26 cellular contexts compared by ENCODE assay signal in genomic region chr2:219782999-219783398, GRCh38.
"Had no signal": no experiment of that assay in that cellular context is flagged by ENCODE, and none has a peak within 500 bp of the region (broad histone marks: within the 10 kb centered on the region; RNA-seq: fewer than 3 reads in every experiment).

No MANE protein-coding gene starts in this region.

- H3K36me3 Mint-ChIP-seq: activated CD8-positive, alpha-beta memory T cell treated with anti-CD3 and anti-CD28 coated beads, Interleukin-2, amount 10 ng/mL, durations not matched to agents 7 days and 5 days; activated naive CD4-positive, alpha-beta T cell treated with anti-CD3 and anti-CD28 coated beads, Interleukin-2, amount 50 U/mL, for 24 hours; WTC11 had no signal

- H3K4me1 Mint-ChIP-seq: activated CD8-positive, alpha-beta memory T cell treated with anti-CD3 and anti-CD28 coated beads, Interleukin-2, amount 10 ng/mL, durations not matched to agents 7 days and 5 days; activated naive CD4-positive, alpha-beta T cell treated with anti-CD3 and anti-CD28 coated beads, Interleukin-2, amount 50 U/mL, for 24 hours; WTC11 had no signal

- H3K27me3 ChIP-seq: brain microvascular endothelial cell, SJSA1 had no signal

- H3K27ac Mint-ChIP-seq: activated CD8-positive, alpha-beta memory T cell treated with anti-CD3 and anti-CD28 coated beads, Interleukin-2, amount 10 ng/mL, durations not matched to agents 7 days and 5 days; activated naive CD4-positive, alpha-beta T cell treated with anti-CD3 and anti-CD28 coated beads, Interleukin-2, amount 50 U/mL, for 24 hours; activated T-cell treated with anti-CD3 and anti-CD28 coated beads, Interleukin-2, amount 50 U/mL, for 24 hours; activated T-helper 1 cell treated with anti-CD3 and anti-CD28 coated beads, Interleukin-12 subunit alpha, Interleukin-12 subunit beta, Interleukin-2, Interleukin-4 antibody, amounts not matched to agents 30 ng/mL and 10 ng/mL and 1 ng/mL, durations not matched to agents 14 hours and 24 hours and 36 hours; T-helper 1 cell treated with Interleukin-12 subunit alpha and Interleukin-12 subunit beta and Interleukin-4 antibody, amounts not matched to agents 30 μg/mL and 1 μg/mL, for 36 hours; WTC11 had no signal

- H3K4me3 Mint-ChIP-seq: activated CD8-positive, alpha-beta memory T cell treated with anti-CD3 and anti-CD28 coated beads, Interleukin-2, amount 10 ng/mL, durations not matched to agents 7 days and 5 days; activated naive CD4-positive, alpha-beta T cell treated with anti-CD3 and anti-CD28 coated beads, Interleukin-2, amount 50 U/mL, for 24 hours; activated T-cell treated with anti-CD3 and anti-CD28 coated beads, Interleukin-2, amount 50 U/mL, for 24 hours; activated T-helper 1 cell treated with anti-CD3 and anti-CD28 coated beads, Interleukin-12 subunit alpha, Interleukin-12 subunit beta, Interleukin-2, Interleukin-4 antibody, amounts not matched to agents 30 ng/mL and 10 ng/mL and 1 ng/mL, durations not matched to agents 14 hours and 24 hours and 36 hours; T-helper 1 cell treated with Interleukin-12 subunit alpha and Interleukin-12 subunit beta and Interleukin-4 antibody, amounts not matched to agents 30 μg/mL and 1 μg/mL, for 36 hours; WTC11 had no signal

- H3K9me3 ChIP-seq: SJSA1 had no signal

- H3K4me3 ChIP-seq: SJSA1 had no signal

- H3K36me3 ChIP-seq: brain microvascular endothelial cell, SJSA1 had no signal

- DNase-seq: activated CD4-positive, alpha-beta T cell treated with anti-CD3 and anti-CD28 coated beads for 48 hours; activated CD4-positive, alpha-beta T cell treated with anti-CD3 and anti-CD28 coated beads, Interleukin-2, amount 50 U/mL, for 4 hours; activated CD4-positive, CD25-positive, alpha-beta regulatory T cell treated with anti-CD3 and anti-CD28 coated beads, Interleukin-2, amount 50 U/mL, for 72 hours; activated CD8-positive, alpha-beta memory T cell treated with anti-CD3 and anti-CD28 coated beads, Interleukin-2, amount 10 ng/mL, durations not matched to agents 7 days and 5 days; activated effector memory CD4-positive, alpha-beta T cell treated with Interleukin-2 at 50 U/mL for 16 hours; activated naive CD4-positive, alpha-beta T cell; activated T-cell treated with anti-CD3 and anti-CD28 coated beads, Interleukin-2, amount 50 U/mL, for 24 hours; aorta; brain microvascular endothelial cell; cerebellar nuclear complex; Karpas-422; MM.1S; NCI-H1105; NCI-H1436; NCI-H1930; NCI-H2107; NCI-H226; NCI-H774; PC-3; SHP77; SW 1271 had no signal

- H3K4me1 ChIP-seq: SJSA1 had no signal

- H3K9me3 Mint-ChIP-seq: activated naive CD4-positive, alpha-beta T cell treated with anti-CD3 and anti-CD28 coated beads, Interleukin-2, amount 50 U/mL, for 24 hours; activated T-cell treated with anti-CD3 and anti-CD28 coated beads, Interleukin-2, amount 50 U/mL, for 24 hours; activated T-helper 1 cell treated with anti-CD3 and anti-CD28 coated beads, Interleukin-12 subunit alpha, Interleukin-12 subunit beta, Interleukin-2, Interleukin-4 antibody, amounts not matched to agents 30 ng/mL and 10 ng/mL and 1 ng/mL, durations not matched to agents 14 hours and 24 hours and 36 hours; T-helper 1 cell treated with Interleukin-12 subunit alpha and Interleukin-12 subunit beta and Interleukin-4 antibody, amounts not matched to agents 30 μg/mL and 1 μg/mL, for 36 hours; WTC11 had no signal

- H3K27ac ChIP-seq: brain microvascular endothelial cell, SJSA1 had no signal
